ENCODE assay signal across 7 cellular contexts in the genomic region with DNA sequence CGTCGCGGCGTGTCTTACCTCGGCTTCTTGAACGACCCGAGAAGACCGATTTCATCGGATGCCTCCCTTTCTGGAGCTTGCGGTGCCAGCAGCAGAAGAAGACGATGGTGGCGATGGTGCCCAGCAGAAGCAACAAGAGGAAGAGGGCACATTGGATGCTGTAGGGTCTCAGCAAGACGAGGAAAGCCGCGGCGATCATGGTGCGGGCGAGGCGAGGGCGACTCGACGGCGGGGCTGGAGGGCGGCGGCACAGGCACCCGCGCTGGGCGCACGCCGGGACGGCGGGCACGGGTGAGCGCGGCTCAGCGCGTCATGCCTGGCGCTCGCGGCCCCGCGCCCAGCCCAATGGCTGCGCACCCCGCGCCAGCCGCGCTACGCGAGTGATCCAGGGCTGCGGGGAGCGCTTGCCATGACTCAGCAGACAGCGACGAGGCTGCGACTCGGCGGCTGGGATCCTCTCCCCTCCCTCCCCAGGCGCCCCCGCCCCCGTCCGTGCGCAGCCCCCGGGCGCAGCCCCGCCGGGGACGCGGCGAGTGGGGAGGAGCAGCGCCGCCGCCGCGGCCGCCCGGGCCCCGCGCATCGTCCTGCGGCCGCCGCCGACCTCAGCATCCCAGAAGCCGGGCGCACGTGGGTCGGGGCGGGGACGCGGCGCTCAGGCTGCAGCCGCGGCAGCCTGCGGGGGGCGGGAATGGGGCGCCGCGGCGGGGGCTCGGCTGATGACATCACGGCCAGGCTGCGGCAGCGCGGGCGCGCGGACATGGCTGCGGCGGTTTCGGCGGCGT. TPM values are rescaled to one million over a fixed set of nuclear protein-coding genes. Genes with fewer than 3 reads are reported as not detected.
DNase-seq lines count a peak whose midpoint lies in the region; ATAC-seq, FAIRE-seq and TF ChIP-seq lines count a peak whose summit lies in the region.

A gene with protein sequence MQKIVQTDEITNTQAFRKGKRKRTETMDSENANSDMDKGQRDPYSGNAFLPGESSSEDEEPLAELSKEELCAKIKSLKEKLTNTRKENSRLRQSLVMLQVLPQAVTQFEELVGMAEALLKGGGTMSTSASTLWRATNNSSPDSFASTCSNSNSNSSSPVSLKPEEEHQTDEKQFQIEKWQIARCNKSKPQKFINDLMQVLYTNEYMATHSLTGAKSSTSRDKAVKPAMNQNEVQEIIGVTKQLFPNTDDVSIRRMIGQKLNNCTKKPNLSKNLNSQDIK (plus strand): TSS at position 719 of the 782 bp plus-strand sequence. CDS start 26,704 bp downstream, outside the sequence.

- intact Hi-C loops in spleen (cut with DNase I; ENCODE audit: low total_unique reads) = no loop called here

- H2AFZ ChIP-seq in keratinocyte (ENCODE audit: control insufficient read depth, low read length) = peak within 1 kb of the TSS; percentile 82

- H3K36me3 ChIP-seq in keratinocyte (ENCODE audit: control insufficient read depth in 2 of 2, extremely low read depth in 1 of 2, insufficient read depth in 2 of 2, low read length in 2 of 2) = no peaks in the 10 kb centered on the region
- H3K36me3 ChIP-seq in spleen = no peaks in the 10 kb centered on the region

- no peaks in the 10 kb centered on the region for H3K9me1 ChIP-seq in keratinocyte (ENCODE audit: control insufficient read depth, extremely low read depth, insufficient read depth, low read length)

- TF ChIP-seq POLR2A in spleen (IDR thresholded peaks at IDR 0.05) = no peak

- H3K27ac ChIP-seq in keratinocyte (ENCODE audit: control insufficient read depth, insufficient read depth, low read length) = peak within 1 kb of the TSS; percentile 76
- H3K27ac ChIP-seq in spleen = peak within 1 kb of the TSS in 5 of 8 donors; percentile 18 to 59 (median 52)

- WGBS in spleen, 5 donors = 1% methylated on average over 51 to 111 of the region's 111 CpGs

- DNase-seq in HT1080 (ENCODE audit: low read depth) (peak; percentile 68), SKM-1 (lab: John Stamatoyannopoulos, UW; ENCODE audit: unreplicated experiment) (peak; percentile 76), cardiac fibroblast (ENCODE audit: low read depth in 2 of 2) (peak; percentile 78 to 87), keratinocyte (ENCODE audit: low read depth, low spot score) (no peak), spleen (peak; percentile 79)

- H3K9me3 ChIP-seq in keratinocyte (ENCODE audit: control insufficient read depth, low read depth, low read length) (no peaks in the 10 kb centered on the region), spleen (no peaks in the 10 kb centered on the region)

- ATAC-seq in GM21447 (IDR thresholded peaks at IDR 0.05; ENCODE audit: unreplicated experiment) = peak; percentile 29

- dilution Hi-C loops in keratinocyte (cut with MboI; ENCODE audit: extremely low pct_ligation_motif_present, low sequenced_read_pairs) = no loop called here

- H3K4me2 ChIP-seq in keratinocyte (ENCODE audit: control insufficient read depth, extremely low read depth, insufficient read depth, low read depth, low read length) = peak within 1 kb of the TSS; percentile 97

- H3K27me3 ChIP-seq in keratinocyte (ENCODE audit: control insufficient read depth, extremely low read depth, insufficient read depth, low read length) (no peaks in the 10 kb centered on the region), spleen (replicated peaks in 1 of 7) (peaks cover 0 to 75% (median 22%) of the 10 kb centered on the region in 7 donors)

- TF ChIP-seq CTCF in cardiac fibroblast (IDR thresholded peaks at IDR 0.05; ENCODE audit: low read depth, low read length) (no peak), keratinocyte (optimal IDR thresholded peaks at IDR 0.05 in 1 of 3, IDR thresholded peaks at IDR 0.05 in 1 of 3, conservative IDR thresholded peaks at IDR 0.05 in 1 of 3; ENCODE audit: extremely low read depth in 1 of 3, insufficient read depth in 2 of 3, low read length in 3 of 3) (no peak), spleen (IDR thresholded peaks at IDR 0.05 in 8 of 11, conservative IDR thresholded peaks at IDR 0.05 in 3 of 11) (no peak)

- H3K79me2 ChIP-seq in keratinocyte (ENCODE audit: control insufficient read depth, insufficient read depth, low read length) = no peaks in the 10 kb centered on the region

- H3K4me3 ChIP-seq in GM08714 (ENCODE audit: low read length) (peak within 1 kb of the TSS; percentile 77), cardiac fibroblast (replicated peaks in 1 of 2; ENCODE audit: low read depth in 2 of 2, low read length in 2 of 2) (peak within 1 kb of the TSS; percentile 85 to 88), keratinocyte (ENCODE audit: control insufficient read depth in 2 of 3, extremely low read depth in 1 of 3, insufficient read depth in 2 of 3, low read depth in 1 of 3, low read length in 3 of 3) (peak within 1 kb of the TSS; percentile 61 to 89 (median 70)), spleen (peak within 1 kb of the TSS; percentile 42 to 83 (median 56))

- peaks cover 22% of the 10 kb centered on the region for H3K4me1 ChIP-seq in keratinocyte (ENCODE audit: control insufficient read depth, extremely low read depth, insufficient read depth, low read length)
- peaks cover 4 to 31% (median 27%) of the 10 kb centered on the region in 6 donors for H3K4me1 ChIP-seq in spleen

- H4K20me1 ChIP-seq in keratinocyte (ENCODE audit: control insufficient read depth, extremely low read depth, insufficient read depth, low read length) = no peaks in the 10 kb centered on the region

- FAIRE-seq in keratinocyte (lab: Jason Lieb, UNC) = no peak

- H3K9ac ChIP-seq in keratinocyte (ENCODE audit: control insufficient read depth, extremely low read depth, insufficient read depth, low read length) = peak within 1 kb of the TSS; percentile 79

RNA-seq across cellular contexts. Expression of the gene that starts here (rescaled TPM):
- 2.2 and 7.7 TPM in 2 replicates for total RNA-seq in HT1080 (2014; rRNA removed; shearing (Covaris generic))
- 1.1 and 1.2 TPM in 2 replicates for polyA plus RNA-seq in HT1080 (2015; cell fraction: cytosol; rRNA removed)
- 0.50 and 0.60 TPM in 2 replicates for polyA plus RNA-seq in HT1080 (2015; cell fraction: nucleus; rRNA removed)
- polyA plus RNA-seq in keratinocyte (0.77 to 1.0 TPM (median 0.77 TPM) in 3 replicates), spleen (under 1 TPM; 0.32 to 0.50 (median 0.39) TPM)
- 2.3 TPM for polyA plus RNA-seq in keratinocyte (2011; ENCODE audit: low read depth)
- polyA plus RNA-seq in keratinocyte (2011; cell fraction: cytosol; rRNA removed) = 0.48 and 0.86 TPM in 2 replicates
- 0.22 and 0.27 TPM in 2 replicates for polyA plus RNA-seq in keratinocyte (2011; cell fraction: nucleus; rRNA removed)
- 0.91 and 1.2 TPM in 2 replicates for polyA plus RNA-seq in keratinocyte (2012; ENCODE audit: low replicate concordance)
- polyA minus RNA-seq in keratinocyte = 0.51 to 0.89 TPM in 2 of 3 replicates, not detected in the other
- polyA minus RNA-seq in keratinocyte (2011; cell fraction: cytosol; rRNA and poly(A)+ RNA removed) = not detected
- polyA minus RNA-seq in keratinocyte (2011; cell fraction: nucleus; rRNA and poly(A)+ RNA removed) = not detected in 2 replicates
- total RNA-seq in spleen = 1 to 10 TPM in 1 of 7 donors, under 1 TPM in 5, not detected in 1; 0.26 to 1.0 (median 0.56) TPM
